In genomic region chr4:3984796-3985195, GRCh38 we compare ENCODE assay signal across 8 cellular contexts.
DNase-seq lines count a peak whose midpoint lies in the region; ATAC-seq and TF ChIP-seq lines count a peak whose summit lies in the region.
"Not testable (repeated sequence)": the region's sequence is repeated elsewhere in the genome, so short reads cannot be mapped to it uniquely, and the experiment has no call there.

No MANE protein-coding gene starts in this region.

- not testable (repeated sequence) for H3K27ac Mint-ChIP-seq in activated CD4-positive, alpha-beta memory T cell treated with anti-CD3 and anti-CD28 coated beads for 36 hours; naive thymus-derived CD4-positive, alpha-beta T cell

- POLR2A ChIA-PET in BJ (lab: Charles Lee); activated CD4-positive, alpha-beta memory T cell treated with anti-CD3 and anti-CD28 coated beads for 36 hours (lab: Charles Lee); naive thymus-derived CD4-positive, alpha-beta T cell (lab: Charles Lee): not testable (repeated sequence)

- TF ChIP-seq RAD21 in Ishikawa (IDR thresholded peaks at IDR 0.05; ENCODE audit: low read depth), result 0 out of 2 replicates have a peak, but pooled peaks have one; percentile 15

- H3K36me3 ChIP-seq in BJ (ENCODE audit: control insufficient read depth, insufficient read depth, low read length); breast epithelium; cardiac muscle cell; naive thymus-derived CD4-positive, alpha-beta T cell (ENCODE audit: control insufficient read depth in 2 of 3, insufficient read depth in 3 of 3, low read length in 3 of 3); upper lobe of left lung: not testable (repeated sequence)

- WGBS in upper lobe of left lung, 2 donors, result 0 to 5% methylated on average over 4 to 14 of the region's 14 CpGs

- ATAC-seq in naive thymus-derived CD4-positive, alpha-beta T cell; upper lobe of left lung (ENCODE audit: low FRiP score in 2 of 2): not testable (repeated sequence)

- H3K27ac ChIP-seq in breast epithelium; cardiac muscle cell; naive thymus-derived CD4-positive, alpha-beta T cell (ENCODE audit: low read depth, low read length); upper lobe of left lung: not testable (repeated sequence)

- not testable (repeated sequence) for H3K9me3 ChIP-seq in breast epithelium; cardiac muscle cell (ENCODE audit: low read depth); naive thymus-derived CD4-positive, alpha-beta T cell (ENCODE audit: control insufficient read depth in 2 of 3, low read length in 3 of 3); upper lobe of left lung

- not testable (repeated sequence) for DNase-seq in BJ (ENCODE audit: low read depth); breast epithelium (ENCODE audit: low spot score in 2 of 2); cardiac muscle cell (ENCODE audit: low read depth in 1 of 2, low spot score in 1 of 2); retinal pigment epithelial cell (ENCODE audit: low read depth); upper lobe of left lung
- DNase-seq in activated CD4-positive, alpha-beta memory T cell treated with anti-CD3 and anti-CD28 coated beads for 36 hours, result peak; percentile 16
- peak in 4 of 9 donors; percentile 0 to 26 (median 3) for DNase-seq in naive thymus-derived CD4-positive, alpha-beta T cell

- intact Hi-C loops in activated CD4-positive, alpha-beta memory T cell treated with anti-CD3 and anti-CD28 coated beads for 36 hours (cut with micrococcal nuclease); breast epithelium (cut with DNase I; ENCODE audit: low total_unique reads): not testable (repeated sequence)
- intact Hi-C loops in naive thymus-derived CD4-positive, alpha-beta T cell (cut with micrococcal nuclease), result loop anchor here in 1 of 2 donors (5.0 kb wide), 1 partner anchor 123 kb away; no protein-coding TSS in a partner anchor

- H3K36me3 Mint-ChIP-seq in activated CD4-positive, alpha-beta memory T cell treated with anti-CD3 and anti-CD28 coated beads for 36 hours; naive thymus-derived CD4-positive, alpha-beta T cell: not testable (repeated sequence)

- H3K27me3 Mint-ChIP-seq in activated CD4-positive, alpha-beta memory T cell treated with anti-CD3 and anti-CD28 coated beads for 36 hours, result not testable (repeated sequence)
- H3K27me3 Mint-ChIP-seq in naive thymus-derived CD4-positive, alpha-beta T cell, result peaks cover 9 to 27% (median 18%) of the 10 kb centered on the region in 5 donors

- H3K27me3 ChIP-seq in BJ (ENCODE audit: control insufficient read depth, insufficient read depth, low read length); breast epithelium; cardiac muscle cell; naive thymus-derived CD4-positive, alpha-beta T cell (ENCODE audit: control insufficient read depth in 2 of 2, insufficient read depth in 2 of 2, low read length in 2 of 2); upper lobe of left lung: not testable (repeated sequence)

- peak overlapping the region; percentile 16 for H3K4me3 Mint-ChIP-seq in activated CD4-positive, alpha-beta memory T cell treated with anti-CD3 and anti-CD28 coated beads for 36 hours
- H3K4me3 Mint-ChIP-seq in naive thymus-derived CD4-positive, alpha-beta T cell, result peak overlapping the region in 8 of 10 donors; percentile 16 to 73 (median 67)

- TF ChIP-seq CTCF in BJ (IDR thresholded peaks at IDR 0.05; ENCODE audit: insufficient read depth, low read depth, low read length), result 0 out of 2 replicates have a peak, but pooled peaks have one; percentile 19
- peak in 2 of 3 donors; percentile 58 to 62 for TF ChIP-seq CTCF in breast epithelium (IDR thresholded peaks at IDR 0.05)
- TF ChIP-seq CTCF in cardiac muscle cell (IDR thresholded peaks at IDR 0.05; ENCODE audit: low read depth, low read length), result peak; percentile 8
- peak; percentile 10 for TF ChIP-seq CTCF in retinal pigment epithelial cell (conservative IDR thresholded peaks at IDR 0.05; ENCODE audit: low read depth, low read length)
- TF ChIP-seq CTCF in upper lobe of left lung (IDR thresholded peaks at IDR 0.05), result peak; percentile 29 to 70 (median 60)

- not testable (repeated sequence) for H3K9me3 Mint-ChIP-seq in activated CD4-positive, alpha-beta memory T cell treated with anti-CD3 and anti-CD28 coated beads for 36 hours; naive thymus-derived CD4-positive, alpha-beta T cell

- not testable (repeated sequence) for TF ChIP-seq EP300 in Ishikawa (IDR thresholded peaks at IDR 0.05; ENCODE audit: borderline replicate concordance); upper lobe of left lung (IDR thresholded peaks at IDR 0.05)

- TF ChIP-seq POLR2A in breast epithelium (IDR thresholded peaks at IDR 0.05); upper lobe of left lung (IDR thresholded peaks at IDR 0.05): not testable (repeated sequence)

- CTCF ChIA-PET in BJ (lab: Yijun Ruan, JAX), result interaction anchor here (1.1 kb wide), 1 partner anchor 122 kb away, joined by 5 read pairs; no protein-coding TSS in a partner anchor
- CTCF ChIA-PET in activated CD4-positive, alpha-beta memory T cell treated with anti-CD3 and anti-CD28 coated beads for 36 hours (lab: Charles Lee), result interaction anchor here (0.9 kb wide), 1 partner anchor 198 kb away, joined by 3 read pairs; no protein-coding TSS in a partner anchor
- CTCF ChIA-PET in naive thymus-derived CD4-positive, alpha-beta T cell (lab: Charles Lee), result not testable (repeated sequence)

- not testable (repeated sequence) for H3K4me1 ChIP-seq in breast epithelium; cardiac muscle cell (ENCODE audit: low read depth); naive thymus-derived CD4-positive, alpha-beta T cell (ENCODE audit: control insufficient read depth in 2 of 2, insufficient read depth in 2 of 2, low read length in 2 of 2); upper lobe of left lung

- H3K4me3 ChIP-seq in BJ (ENCODE audit: low read depth, low read length); breast epithelium; cardiac muscle cell; naive thymus-derived CD4-positive, alpha-beta T cell (ENCODE audit: low read length); retinal pigment epithelial cell (ENCODE audit: low read length); upper lobe of left lung: not testable (repeated sequence)

- not testable (repeated sequence) for H3K4me1 Mint-ChIP-seq in activated CD4-positive, alpha-beta memory T cell treated with anti-CD3 and anti-CD28 coated beads for 36 hours (ENCODE audit: low read depth); naive thymus-derived CD4-positive, alpha-beta T cell

Comparison
In these comparisons a context has a peak if more than half of its experiments do, and no peak if none do; other contexts are left out.
1. CTCF ChIP-seq: peak in every context shown above with its lines; median percentile 60 in upper lobe of left lung; 60 in breast epithelium; 19 in BJ; 10 in retinal pigment epithelial cell; 8 in cardiac muscle cell.